In the genomic region with DNA sequence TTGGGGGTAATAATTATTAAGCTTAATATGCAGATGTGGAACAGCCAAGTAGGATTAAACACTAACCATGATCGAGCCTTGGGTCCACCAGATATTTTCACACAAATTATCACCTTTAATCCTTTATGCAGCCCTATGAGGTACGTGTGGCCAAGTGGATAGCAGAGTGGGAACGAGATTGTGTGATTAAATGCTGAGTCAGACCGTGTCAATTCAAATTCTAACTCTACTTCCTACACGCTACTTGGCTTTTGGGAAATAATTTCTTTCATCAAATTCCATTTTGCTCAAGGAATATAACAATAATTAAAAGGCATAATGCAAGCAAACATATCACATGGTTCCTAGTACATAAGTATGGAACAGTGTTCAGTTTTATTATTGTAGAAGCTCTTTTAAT, we compare ENCODE assay signal across 31 cellular contexts.
"Had no signal": no experiment of that assay in that cellular context is flagged by ENCODE, and none has a peak within 500 bp of the region (broad histone marks: within the 10 kb centered on the region; RNA-seq: fewer than 3 reads in every experiment).

No MANE protein-coding gene starts in this region.

- H3K4me1 ChIP-seq: ascending aorta had no signal

- FAIRE-seq: bronchial epithelial cell, TTC549 had no signal

- H3K27me3 ChIP-seq: ascending aorta, cardiac muscle cell had no signal

- DNase-seq: activated CD4-positive, alpha-beta memory T cell treated with anti-CD3 and anti-CD28 coated beads, Interleukin-2, amount 10 ng/mL, durations not matched to agents 7 days and 5 days; activated CD4-positive, alpha-beta T cell treated with anti-CD3 and anti-CD28 coated beads for 1 hour; activated CD4-positive, alpha-beta T cell treated with anti-CD3 and anti-CD28 coated beads for 36 hours; activated CD4-positive, alpha-beta T cell treated with anti-CD3 and anti-CD28 coated beads for 48 hours; activated CD4-positive, alpha-beta T cell treated with anti-CD3 and anti-CD28 coated beads, Interleukin-2, amount 10 ng/mL, durations not matched to agents 7 days and 5 days; activated CD4-positive, alpha-beta T cell treated with anti-CD3 and anti-CD28 coated beads, Interleukin-2, amount 50 U/mL, for 48 hours; activated CD4-positive, CD25-positive, alpha-beta regulatory T cell; activated CD8-positive, alpha-beta memory T cell treated with anti-CD3 and anti-CD28 coated beads for 24 hours; activated CD8-positive, alpha-beta memory T cell treated with anti-CD3 and anti-CD28 coated beads, Interleukin-2, amount 10 ng/mL, durations not matched to agents 7 days and 5 days; activated CD8-positive, alpha-beta memory T cell treated with anti-CD3 and anti-CD28 coated beads, Interleukin-2, amount 50 U/mL, for 48 hours; activated CD8-positive, alpha-beta T cell treated with anti-CD3 and anti-CD28 coated beads, Interleukin-2, amount 10 ng/mL, durations not matched to agents 7 days and 5 days; activated effector memory CD4-positive, alpha-beta T cell treated with Interleukin-2 at 50 U/mL for 16 hours; activated gamma-delta T cell; activated naive CD4-positive, alpha-beta T cell treated with anti-CD3 and anti-CD28 coated beads, Interleukin-2, amount 10 ng/mL, durations not matched to agents 7 days and 5 days; activated naive CD4-positive, alpha-beta T cell treated with Interleukin-2 at 50 U/mL for 16 hours; activated naive CD8-positive, alpha-beta T cell treated with anti-CD3 and anti-CD28 coated beads, Interleukin-2, amount 10 ng/mL, durations not matched to agents 7 days and 5 days; activated naive CD8-positive, alpha-beta T cell treated with anti-CD3 and anti-CD28 coated beads, Interleukin-2, amount 50 U/mL, for 24 hours; activated T-cell treated with anti-CD3 and anti-CD28 coated beads, Interleukin-2, amount 50 U/mL, for 24 hours; activated T-cell treated with anti-CD3 and anti-CD28 coated beads, Interleukin-2, amount 50 U/mL, for 48 hours; amygdala; anterior cingulate cortex; central memory CD4-positive, alpha-beta T cell; T-helper 2 cell; T-helper 9 cell; WERI-Rb-1 had no signal

- ATAC-seq: activated CD4-positive, alpha-beta T cell treated with anti-CD3 and anti-CD28 coated beads for 36 hours; activated CD4-positive, CD25-positive, alpha-beta regulatory T cell treated with anti-CD3 and anti-CD28 coated beads, Interleukin-2, amount 50 U/mL, for 24 hours; activated CD8-positive, alpha-beta memory T cell treated with anti-CD3 and anti-CD28 coated beads, Interleukin-2, amount 10 ng/mL, durations not matched to agents 7 days and 5 days; activated CD8-positive, alpha-beta T cell treated with anti-CD3 and anti-CD28 coated beads, Interleukin-2, amount 10 ng/mL, durations not matched to agents 7 days and 5 days; activated naive CD8-positive, alpha-beta T cell treated with anti-CD3 and anti-CD28 coated beads, Interleukin-2, amount 50 U/mL, for 24 hours; WTC11 had no signal

- H3K27ac ChIP-seq: ascending aorta, cardiac muscle cell, WERI-Rb-1 had no signal

- H3K9me3 ChIP-seq: ascending aorta had no signal

- H3K4me3 ChIP-seq: ascending aorta, cardiac muscle cell had no signal

- H3K36me3 ChIP-seq: ascending aorta, cardiac muscle cell, WERI-Rb-1 had no signal
